ENCODE assay signal across 8 cellular contexts in genomic region chr18:50967714-50968661, GRCh38. TPM values are rescaled to one million over a fixed set of nuclear protein-coding genes. Genes with fewer than 3 reads are reported as not detected.
DNase-seq lines count a peak whose midpoint lies in the region; ATAC-seq and TF ChIP-seq lines count a peak whose summit lies in the region.

Gene ELAC1, plus strand, starts transcription at chr18:50968040. Its CDS starts 6,365 bp downstream, at chr18:50974405.

- in situ Hi-C loops in GM13976 (cut with MboI; ENCODE audit: low sequenced_read_pairs, unreplicated experiment) = no loop called here

- H3K9me3 ChIP-seq in T-helper 17 cell (ENCODE audit: control insufficient read depth, low read length, poor library complexity, severe bottlenecking) (no peaks in the 10 kb centered on the region), right atrium auricular region (peaks cover 0 to 4% of the 10 kb centered on the region in 2 donors), vagina (no peaks in the 10 kb centered on the region)

- H3K27me3 ChIP-seq in right atrium auricular region (no peaks in the 10 kb centered on the region), vagina (no peaks in the 10 kb centered on the region)

- H3K27me3 Mint-ChIP-seq in T-helper 17 cell = no peaks in the 10 kb centered on the region

- peak; percentile 90 for DNase-seq in GM13976 (ENCODE audit: low spot score)
- DNase-seq in NCI-H128 (lab: John Stamatoyannopoulos, UW; ENCODE audit: unreplicated experiment) = peak; percentile 72
- DNase-seq in T-helper 17 cell = peak; percentile 45 to 54 (median 47)
- DNase-seq in right atrium auricular region (ENCODE audit: low spot score) = peak; percentile 69
- DNase-seq in putamen (ENCODE audit: low spot score) = peak; percentile 77
- no peak for DNase-seq in vagina (ENCODE audit: extremely low spot score in 2 of 2)

- H3K4me3 ChIP-seq in right atrium auricular region (peak within 1 kb of the TSS; percentile 94), vagina (peak within 1 kb of the TSS; percentile 67 to 99)

- H3K36me3 Mint-ChIP-seq in T-helper 17 cell (ENCODE audit: low read depth) = peaks cover 2% of the 10 kb centered on the region

- ATAC-seq in HG02759 (IDR thresholded peaks at IDR 0.05; ENCODE audit: unreplicated experiment) (peak; percentile 96), T-helper 17 cell (peak; percentile 89)

- intact Hi-C loops in vagina (cut with DNase I) = loop anchor here (5.0 kb wide), 1 partner anchor 59 kb away; no protein-coding TSS in a partner anchor

- H3K4me3 Mint-ChIP-seq in T-helper 17 cell = peak within 1 kb of the TSS; percentile 93

- peaks cover 0 to 16% of the 10 kb centered on the region in 2 donors for H3K4me1 ChIP-seq in right atrium auricular region
- H3K4me1 ChIP-seq in vagina = peaks cover 15% of the 10 kb centered on the region

- H3K4me1 Mint-ChIP-seq in T-helper 17 cell = peaks cover 19% of the 10 kb centered on the region

- H3K27ac Mint-ChIP-seq in T-helper 17 cell = peak within 1 kb of the TSS; percentile 93

- H3K36me3 ChIP-seq in right atrium auricular region = no peaks in the 10 kb centered on the region
- no peaks in the 10 kb centered on the region for H3K36me3 ChIP-seq in vagina

- peak in 1 of 2 donors; percentile 75 for TF ChIP-seq POLR2A in vagina (IDR thresholded peaks at IDR 0.05)

- H3K27ac ChIP-seq in angular gyrus (ENCODE audit: low read depth, low read length) (peak within 1 kb of the TSS; percentile 90), right atrium auricular region (peak within 1 kb of the TSS; percentile 99), vagina (peak within 1 kb of the TSS; percentile 95)

- TF ChIP-seq CTCF in GM13976 (IDR thresholded peaks at IDR 0.05; ENCODE audit: borderline replicate concordance, control extremely low read depth, extremely low read depth, insufficient read depth, missing control alignments) (no peak), right atrium auricular region (IDR thresholded peaks at IDR 0.05) (peak in 1 of 2 donors; percentile 38), vagina (IDR thresholded peaks at IDR 0.05) (no peak)

RNA-seq across cellular contexts. Expression of gene ELAC1, which starts in this region (rescaled TPM):
- total RNA-seq in T-helper 17 cell = 1 to 10 TPM; 4.4 to 5.6 TPM
- 1 to 10 TPM; 2.6 to 2.9 TPM for total RNA-seq in right atrium auricular region
- total RNA-seq in vagina = 15.5 TPM

Comparison
In these comparisons a context has a peak if more than half of its experiments do, and no peak if none do; other contexts are left out.
1. DNase-seq: peak in GM13976 (single experiment), NCI-H128 (single experiment), T-helper 17 cell (3 of 3), right atrium auricular region (single experiment) and putamen (single experiment); none in vagina (0 of 2).
2. Peak in every context shown above with its lines, with median percentiles within 50 percentile points of each other: H3K27ac ChIP-seq.